13 cellular contexts compared by ENCODE assay signal in genomic region chr2:191899442-191899841, GRCh38. TPM values are rescaled to one million over a fixed set of nuclear protein-coding genes. Genes with fewer than 3 reads are reported as not detected.
A peak's percentile ranks its signal among the peaks of the same experiment; 100 is the strongest.
DNase-seq lines count a peak whose midpoint lies in the region; ATAC-seq, FAIRE-seq and TF ChIP-seq lines count a peak whose summit lies in the region.
"Had no signal": no experiment of that assay in that cellular context is flagged by ENCODE, and none has a peak within 500 bp of the region (broad histone marks: within the 10 kb centered on the region; RNA-seq: fewer than 3 reads in every experiment).

No MANE protein-coding gene starts in this region.

- no peaks in the 10 kb centered on the region for H3K36me3 ChIP-seq in bronchial epithelial cell (ENCODE audit: control insufficient read depth, insufficient read depth, low read length)
- no peaks in the 10 kb centered on the region for H3K36me3 ChIP-seq in kidney epithelial cell (ENCODE audit: control insufficient read depth, insufficient read depth, low read length)
- H3K36me3 ChIP-seq: right lobe of liver had no signal

- no peak for ATAC-seq in GM21526 (IDR thresholded peaks at IDR 0.05; ENCODE audit: low FRiP score, unreplicated experiment)

- H3K27me3 ChIP-seq in bronchial epithelial cell (ENCODE audit: control insufficient read depth, insufficient read depth, low read length) (no peaks in the 10 kb centered on the region), kidney epithelial cell (ENCODE audit: control insufficient read depth, insufficient read depth, low read length) (no peaks in the 10 kb centered on the region)
- H3K27me3 ChIP-seq: right lobe of liver, testis had no signal

- H3K4me3 ChIP-seq in AG09309 (ENCODE audit: control insufficient read depth, low read depth, low read length) (no peak overlapping the region), bronchial epithelial cell (ENCODE audit: low read depth, low read length) (no peak overlapping the region), kidney epithelial cell (ENCODE audit: low read depth, low read length) (no peak overlapping the region)
- H3K4me3 ChIP-seq: right lobe of liver, SK-N-MC, testis had no signal

- peak; percentile 75 for DNase-seq in AG09309 (ENCODE audit: low read depth)
- DNase-seq in LHCN-M2 (ENCODE audit: low read depth), result peak; percentile 94
- DNase-seq in bronchial epithelial cell (ENCODE audit: low read depth), result peak; percentile 94
- DNase-seq in kidney epithelial cell (ENCODE audit: low read depth), result peak; percentile 59
- DNase-seq in globus pallidus (ENCODE audit: low spot score), result no peak
- no peak for DNase-seq in activated CD8-positive, alpha-beta memory T cell treated with anti-CD3 and anti-CD28 coated beads, Interleukin-2, amount 50 U/mL, for 48 hours
- no peak for DNase-seq in HK-2 (ENCODE audit: unreplicated experiment)
- DNase-seq: activated CD4-positive, alpha-beta T cell treated with anti-CD3 and anti-CD28 coated beads for 4 hours; NCI-H526; right lobe of liver; testis had no signal

- TF ChIP-seq CTCF in AG09309 (IDR thresholded peaks at IDR 0.05; ENCODE audit: control insufficient read depth, insufficient read depth, low read depth, low read length, missing control alignments) (no peak), bronchial epithelial cell (IDR thresholded peaks at IDR 0.05; ENCODE audit: insufficient read depth, low read length, severe bottlenecking) (no peak), kidney epithelial cell (IDR thresholded peaks at IDR 0.05; ENCODE audit: insufficient read depth, low read length, poor library complexity, severe bottlenecking) (no peak)

- FAIRE-seq in bronchial epithelial cell (lab: Jason Lieb, UNC), result no peak

RNA-seq across cellular contexts. Expression of gene CAVIN2, which starts 52.6 kb away (rescaled TPM):
- total RNA-seq in LHCN-M2 (2014; rRNA removed) (388 and 506 TPM in 2 replicates), bronchial epithelial cell (2.8 and 3.7 TPM in 2 replicates), kidney epithelial cell (0.21 and 0.62 TPM in 2 replicates)
- 228 TPM for polyA plus RNA-seq in LHCN-M2 (2012)

Comparison
In these comparisons a context has a peak if more than half of its experiments do, and no peak if none do; other contexts are left out.
1. DNase-seq: peak in AG09309 (single experiment), LHCN-M2 (single experiment), bronchial epithelial cell (single experiment) and kidney epithelial cell (single experiment); none in globus pallidus (single experiment), activated CD8-positive, alpha-beta memory T cell treated with anti-CD3 and anti-CD28 coated beads, Interleukin-2, amount 50 U/mL, for 48 hours (single experiment) and HK-2 (single experiment).
2. RNA of gene CAVIN2, which starts 52.6 kb away (total RNA-seq): 388 to 506 TPM in LHCN-M2; 2.8 to 3.7 TPM in bronchial epithelial cell and 0.21 to 0.62 TPM in kidney epithelial cell; every median in the first group is over 10 times any median in the second.